13 cellular contexts compared by ENCODE assay signal in genomic region chr7:2982831-2983230, GRCh38.
DNase-seq lines count a peak whose midpoint lies in the region; ATAC-seq and TF ChIP-seq lines count a peak whose summit lies in the region.
"Had no signal": no experiment of that assay in that cellular context is flagged by ENCODE, and none has a peak within 500 bp of the region (broad histone marks: within the 10 kb centered on the region; RNA-seq: fewer than 3 reads in every experiment).

No MANE protein-coding gene starts in this region.

- no peak overlapping the region for H3K9ac ChIP-seq in colonic mucosa (ENCODE audit: low read depth in 2 of 2, low read length in 2 of 2)

- DNase-seq in Kasumi-1 (lab: John Stamatoyannopoulos, UW) (peak; percentile 2 to 18), NCI-H446 (lab: John Stamatoyannopoulos, UW) (no peak), iPS-NIHi7 (ENCODE audit: extremely low spot score) (no peak), colonic mucosa (no peak)
- DNase-seq in activated CD8-positive, alpha-beta memory T cell treated with anti-CD3 and anti-CD28 coated beads, Interleukin-2, amount 50 U/mL, for 4 hours, result peak; percentile 60
- DNase-seq in effector CD8-positive, alpha-beta T cell (lab: John Stamatoyannopoulos, UW), result peak; percentile 42
- peak; percentile 33 to 51 for DNase-seq in stimulated activated CD8-positive, alpha-beta memory T cell treated with anti-CD3 and anti-CD28 coated beads, Interleukin-15, amount 100 ng/mL, for 48 hours (ENCODE audit: low read depth in 2 of 2)
- DNase-seq: amygdala, erythroblast, NCI-H1092 had no signal

- TF ChIP-seq CTCF in colonic mucosa (IDR thresholded peaks at IDR 0.05), result no peak

- ATAC-seq in GM21423 (IDR thresholded peaks at IDR 0.05; ENCODE audit: unreplicated experiment), result no peak
- ATAC-seq: Panc1 had no signal

- H3K36me3 ChIP-seq in colonic mucosa, result no peaks in the 10 kb centered on the region
- H3K36me3 ChIP-seq: tibial nerve had no signal

- no peaks in the 10 kb centered on the region for H3K4me1 ChIP-seq in colonic mucosa
- H3K4me1 ChIP-seq: tibial nerve had no signal

- no peak overlapping the region for H3K27ac ChIP-seq in colonic mucosa
- H3K27ac ChIP-seq: tibial nerve had no signal

- no peaks in the 10 kb centered on the region for H3K9me3 ChIP-seq in colonic mucosa

- H3K27me3 ChIP-seq in colonic mucosa, result no peaks in the 10 kb centered on the region

- intact Hi-C loops in colonic mucosa (cut with DNase I), result no loop called here

- H3K4me3 ChIP-seq in colonic mucosa, result no peak overlapping the region
- H3K4me3 ChIP-seq: tibial nerve had no signal

Comparison
In these comparisons a context has a peak if more than half of its experiments do, and no peak if none do; other contexts are left out.
1. DNase-seq: peak in Kasumi-1 (2 of 2), activated CD8-positive, alpha-beta memory T cell treated with anti-CD3 and anti-CD28 coated beads, Interleukin-2, amount 50 U/mL, for 4 hours (single experiment), effector CD8-positive, alpha-beta T cell (single experiment) and stimulated activated CD8-positive, alpha-beta memory T cell treated with anti-CD3 and anti-CD28 coated beads, Interleukin-15, amount 100 ng/mL, for 48 hours (2 of 2); none in NCI-H446 (0 of 2), iPS-NIHi7 (single experiment) and colonic mucosa (single experiment).